1 cellular context compared by ENCODE assay signal in the genomic region with DNA sequence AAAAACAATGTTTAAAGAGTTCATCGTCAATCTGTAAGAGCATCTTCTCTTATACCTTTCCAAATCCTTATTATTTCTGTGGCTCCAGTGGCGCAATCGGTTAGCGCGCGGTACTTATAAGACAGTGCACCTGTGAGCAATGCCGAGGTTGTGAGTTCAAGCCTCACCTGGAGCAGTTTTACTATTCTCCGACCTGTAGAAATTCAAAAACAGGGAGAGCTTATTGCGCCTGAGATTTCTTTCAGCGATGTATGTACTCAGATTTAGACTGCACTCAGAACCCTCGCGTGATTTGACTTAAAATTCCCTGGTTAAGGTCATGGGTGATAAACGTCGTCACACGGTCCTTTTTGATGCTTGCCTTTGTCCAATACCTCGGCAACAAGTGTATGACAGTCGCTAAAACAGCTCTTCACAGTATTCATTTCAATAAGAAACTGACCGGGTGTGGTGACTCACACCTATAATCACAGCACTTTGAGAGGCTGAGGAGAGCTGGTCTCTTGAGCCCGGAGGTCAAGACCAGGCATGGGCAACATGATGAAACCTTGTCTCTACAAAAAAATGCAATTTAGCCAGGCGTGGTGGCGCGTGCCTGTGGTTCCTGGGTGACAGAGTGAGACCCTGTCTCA.
A peak's percentile ranks its signal among the peaks of the same experiment; 100 is the strongest.
TF ChIP-seq lines count a peak whose summit lies in the region.

No MANE protein-coding gene starts in this region.

TF ChIP-seq in GM12878, 131 proteins besides CTCF, POLR2A, EP300 and RAD21:
- TF ChIP-seq ATF2 (IDR thresholded peaks at IDR 0.05; ENCODE audit: low read length) (0 out of 2 replicates have a peak, but pooled peaks have one; percentile 10), STAT1 (conservative IDR thresholded peaks at IDR 0.05) (no peak), PAX8 (IDR thresholded peaks at IDR 0.05) (no peak), SREBF2 (IDR thresholded peaks at IDR 0.05; ENCODE audit: low read length) (peak; percentile 77), TBL1XR1 (IDR thresholded peaks at IDR 0.05; ENCODE audit: low read depth, low read length) (no peak), ZNF24 (IDR thresholded peaks at IDR 0.05) (peak; percentile 93), IKZF1 (conservative IDR thresholded peaks at IDR 0.05) (no peak), STAT3 (IDR thresholded peaks at IDR 0.05; ENCODE audit: low read depth, low read length) (no peak), LARP7 (IDR thresholded peaks at IDR 0.05) (no peak), POLR2AphosphoS2 (IDR thresholded peaks at IDR 0.05; ENCODE audit: low read depth, low read length) (no peak), NFIC (IDR thresholded peaks at IDR 0.05; ENCODE audit: low read depth, low read length) (no peak), SIN3A (IDR thresholded peaks at IDR 0.05; ENCODE audit: low read depth, low read length) (no peak), NFXL1 (IDR thresholded peaks at IDR 0.05; ENCODE audit: borderline replicate concordance) (no peak), CBX3 (IDR thresholded peaks at IDR 0.05; ENCODE audit: borderline replicate concordance, low read depth) (no peak), SMAD5 (IDR thresholded peaks at IDR 0.05; ENCODE audit: low read depth) (no peak)
- TF ChIP-seq, protein P1, sequence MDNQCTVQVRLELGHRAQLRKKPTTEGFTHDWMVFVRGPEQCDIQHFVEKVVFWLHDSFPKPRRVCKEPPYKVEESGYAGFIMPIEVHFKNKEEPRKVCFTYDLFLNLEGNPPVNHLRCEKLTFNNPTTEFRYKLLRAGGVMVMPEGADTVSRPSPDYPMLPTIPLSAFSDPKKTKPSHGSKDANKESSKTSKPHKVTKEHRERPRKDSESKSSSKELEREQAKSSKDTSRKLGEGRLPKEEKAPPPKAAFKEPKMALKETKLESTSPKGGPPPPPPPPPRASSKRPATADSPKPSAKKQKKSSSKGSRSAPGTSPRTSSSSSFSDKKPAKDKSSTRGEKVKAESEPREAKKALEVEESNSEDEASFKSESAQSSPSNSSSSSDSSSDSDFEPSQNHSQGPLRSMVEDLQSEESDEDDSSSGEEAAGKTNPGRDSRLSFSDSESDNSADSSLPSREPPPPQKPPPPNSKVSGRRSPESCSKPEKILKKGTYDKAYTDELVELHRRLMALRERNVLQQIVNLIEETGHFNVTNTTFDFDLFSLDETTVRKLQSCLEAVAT (IDR thresholded peaks at IDR 0.05), result no peak
- TF ChIP-seq, protein P2, sequence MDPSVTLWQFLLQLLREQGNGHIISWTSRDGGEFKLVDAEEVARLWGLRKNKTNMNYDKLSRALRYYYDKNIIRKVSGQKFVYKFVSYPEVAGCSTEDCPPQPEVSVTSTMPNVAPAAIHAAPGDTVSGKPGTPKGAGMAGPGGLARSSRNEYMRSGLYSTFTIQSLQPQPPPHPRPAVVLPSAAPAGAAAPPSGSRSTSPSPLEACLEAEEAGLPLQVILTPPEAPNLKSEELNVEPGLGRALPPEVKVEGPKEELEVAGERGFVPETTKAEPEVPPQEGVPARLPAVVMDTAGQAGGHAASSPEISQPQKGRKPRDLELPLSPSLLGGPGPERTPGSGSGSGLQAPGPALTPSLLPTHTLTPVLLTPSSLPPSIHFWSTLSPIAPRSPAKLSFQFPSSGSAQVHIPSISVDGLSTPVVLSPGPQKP (IDR thresholded peaks at IDR 0.05; ENCODE audit: low read depth, low read length), result no peak
